8 cellular contexts compared by ENCODE assay signal in the genomic region with DNA sequence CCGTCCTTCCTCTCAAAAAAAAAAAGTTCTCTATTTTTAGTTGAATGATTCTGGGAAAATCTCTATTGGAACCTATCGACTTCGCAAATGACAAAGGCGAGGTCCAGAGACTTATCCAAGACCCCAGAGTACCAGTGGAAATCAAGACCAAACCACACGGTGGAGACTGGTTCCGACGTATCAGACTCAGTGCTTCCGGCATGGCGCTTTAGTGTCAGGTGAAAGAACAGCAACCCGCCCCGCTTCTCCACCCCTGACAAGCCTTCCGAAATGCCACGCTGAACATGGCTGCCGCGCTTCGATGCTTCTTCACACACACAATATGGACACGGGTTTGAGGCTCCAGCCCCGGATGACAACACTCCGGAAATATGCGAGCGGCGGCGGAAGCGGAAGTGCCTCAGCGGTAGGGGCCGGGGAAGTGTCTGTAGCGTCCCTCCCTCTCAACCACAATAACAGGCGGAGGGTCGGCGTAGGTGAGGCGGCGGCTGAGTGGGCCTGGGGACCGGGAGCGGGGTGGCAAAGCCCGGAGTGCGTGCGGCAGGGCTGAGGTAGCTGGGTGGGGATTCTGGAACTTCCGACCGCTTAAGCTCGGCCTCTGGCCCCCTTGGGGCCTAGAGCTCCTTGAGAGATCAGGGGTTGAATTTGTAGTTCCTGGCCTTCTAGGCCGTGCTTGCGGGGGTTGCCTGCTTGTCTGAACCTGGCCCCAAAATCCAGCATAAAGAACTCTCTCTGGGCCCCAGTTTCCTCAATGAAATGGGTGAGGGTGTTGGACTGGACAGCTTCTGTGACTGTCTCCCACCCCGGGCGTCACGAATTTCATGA. TPM values are rescaled to one million over a fixed set of nuclear protein-coding genes. Genes with fewer than 3 reads are reported as not detected.
DNase-seq lines count a peak whose midpoint lies in the region; ATAC-seq and TF ChIP-seq lines count a peak whose summit lies in the region.

A gene with protein sequence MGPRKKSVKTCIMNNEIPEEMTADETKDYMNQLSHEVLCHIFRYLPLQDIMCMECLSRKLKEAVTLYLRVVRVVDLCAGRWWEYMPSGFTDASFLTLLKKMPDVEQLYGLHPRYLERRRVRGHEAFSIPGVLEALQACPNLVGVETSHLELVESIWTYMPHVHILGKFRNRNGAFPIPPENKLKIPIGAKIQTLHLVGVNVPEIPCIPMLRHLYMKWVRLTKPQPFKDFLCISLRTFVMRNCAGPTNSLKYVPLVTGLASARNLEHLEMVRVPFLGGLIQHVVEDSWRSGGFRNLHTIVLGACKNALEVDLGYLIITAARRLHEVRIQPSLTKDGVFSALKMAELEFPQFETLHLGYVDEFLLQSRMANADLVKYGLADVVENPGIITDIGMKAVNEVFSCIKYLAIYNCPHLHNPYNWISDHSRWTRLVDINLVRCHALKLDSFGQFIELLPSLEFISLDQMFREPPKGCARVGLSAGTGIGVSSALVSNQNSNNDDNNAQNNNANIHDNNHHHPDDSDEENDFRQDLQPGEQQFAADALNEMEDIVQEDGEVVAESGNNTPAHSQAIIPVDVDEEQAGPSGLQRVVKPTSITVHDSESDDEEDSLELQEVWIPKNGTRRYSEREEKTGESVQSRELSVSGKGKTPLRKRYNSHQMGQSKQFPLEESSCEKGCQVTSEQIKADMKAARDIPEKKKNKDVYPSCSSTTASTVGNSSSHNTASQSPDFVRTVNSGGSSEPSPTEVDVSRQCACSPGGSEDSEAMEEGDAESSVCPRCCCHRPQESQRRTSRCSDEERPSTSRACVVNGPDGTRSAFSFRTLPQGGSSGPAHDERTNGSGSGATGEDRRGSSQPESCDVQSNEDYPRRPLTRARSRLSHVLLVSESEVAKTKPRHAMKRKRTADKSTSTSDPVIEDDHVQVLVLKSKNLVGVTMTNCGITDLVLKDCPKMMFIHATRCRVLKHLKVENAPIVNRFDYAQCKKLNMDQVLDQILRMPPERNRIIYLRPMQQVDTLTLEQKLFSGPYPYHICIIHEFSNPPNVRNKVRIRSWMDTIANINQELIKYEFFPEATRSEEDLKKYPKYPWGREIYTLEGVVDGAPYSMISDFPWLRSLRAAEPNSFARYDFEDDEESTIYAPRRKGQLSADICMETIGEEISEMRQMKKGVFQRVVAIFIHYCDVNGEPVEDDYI (plus strand): TSS at position 395 of the 825 bp plus-strand sequence. CDS start 10,819 bp downstream, outside the sequence.

- H3K4me1 ChIP-seq in hepatocyte (ENCODE audit: insufficient read depth), result peaks cover 28% of the 10 kb centered on the region

- H2AFZ ChIP-seq in hepatocyte, result peak within 1 kb of the TSS; percentile 67

- H3K9me2 ChIP-seq in hepatocyte (replicated peaks; ENCODE audit: insufficient read depth), result no peaks in the 10 kb centered on the region

- peak; percentile 21 for TF ChIP-seq CTCF in hepatocyte (IDR thresholded peaks at IDR 0.05; ENCODE audit: poor library complexity)

- H4K20me1 ChIP-seq in hepatocyte (ENCODE audit: insufficient read depth, poor library complexity, severe bottlenecking), result peaks cover 25% of the 10 kb centered on the region

- H3K4me3 ChIP-seq in hepatocyte, result peak within 1 kb of the TSS; percentile 44

- no peaks in the 10 kb centered on the region for H3K27me3 ChIP-seq in hepatocyte

- DNase-seq in NCI-H2081 (lab: John Stamatoyannopoulos, UW), result peak; percentile 94 to 96
- DNase-seq in T1000 (lab: John Stamatoyannopoulos, UW), result peak; percentile 85
- peak; percentile 98 for DNase-seq in astrocyte of the hippocampus (ENCODE audit: low read depth, low spot score)
- DNase-seq in hepatocyte (ENCODE audit: low spot score), result peak; percentile 97
- DNase-seq in renal cortical epithelial cell (ENCODE audit: low read depth), result peak; percentile 95
- no peak for DNase-seq in cortex of kidney (lab: John Stamatoyannopoulos, UW)

- H3K9me3 ChIP-seq in hepatocyte (ENCODE audit: low read depth), result no peaks in the 10 kb centered on the region

- under 1% methylated on average over 44 of the region's 45 CpGs for WGBS in hepatocyte (ENCODE audit: low lambda C conversion rate, missing lambda C conversion rate)

- H3K27ac ChIP-seq in hepatocyte, result peak within 1 kb of the TSS; percentile 95

- H3K36me3 ChIP-seq in hepatocyte (replicated peaks; ENCODE audit: insufficient read depth, low read depth), result no peaks in the 10 kb centered on the region

- ATAC-seq in GM18508 (IDR thresholded peaks at IDR 0.05; ENCODE audit: insufficient read depth, unreplicated experiment) (peak; percentile 99), HG03025 (IDR thresholded peaks at IDR 0.05; ENCODE audit: low FRiP score, unreplicated experiment) (peak; percentile 99)

- H3K4me2 ChIP-seq in hepatocyte, result peak within 1 kb of the TSS; percentile 91

- peaks cover 51% of the 10 kb centered on the region for H3K79me2 ChIP-seq in hepatocyte

RNA-seq across cellular contexts. Expression of the gene that starts here (rescaled TPM):
- total RNA-seq in hepatocyte (35.7 and 48.1 TPM in 2 replicates), renal cortical epithelial cell (48.3 and 68.3 TPM in 2 replicates)
- polyA plus RNA-seq in hepatocyte, result 17.9 and 19.8 TPM in 2 replicates
